In the genomic region with DNA sequence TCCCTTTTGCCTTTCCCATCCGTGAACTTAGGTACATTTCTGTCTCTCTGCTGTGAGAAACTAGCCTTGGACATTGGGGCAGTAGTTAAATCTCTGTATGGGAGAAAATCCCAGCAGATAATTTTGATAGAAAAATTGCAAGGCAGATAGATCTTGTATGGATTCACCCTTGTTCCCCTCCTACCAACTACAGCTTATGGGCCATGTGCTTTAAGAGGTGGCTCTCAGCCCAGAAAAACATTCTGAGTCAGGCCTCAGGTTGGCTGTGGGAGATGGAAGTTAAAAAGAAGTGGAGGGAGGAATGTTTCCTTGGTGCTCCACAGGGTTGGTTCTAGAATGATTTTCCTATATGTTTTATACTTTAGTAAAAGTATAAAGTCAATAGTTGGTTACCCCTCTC, we compare ENCODE assay signal across 17 cellular contexts. TPM values are rescaled to one million over a fixed set of nuclear protein-coding genes. Genes with fewer than 3 reads are reported as not detected.
A peak's percentile ranks its signal among the peaks of the same experiment; 100 is the strongest.
DNase-seq lines count a peak whose midpoint lies in the region; ATAC-seq and TF ChIP-seq lines count a peak whose summit lies in the region.
"Had no signal": no experiment of that assay in that cellular context is flagged by ENCODE, and none has a peak within 500 bp of the region (broad histone marks: within the 10 kb centered on the region; RNA-seq: fewer than 3 reads in every experiment).

No MANE protein-coding gene starts in this region.

- intact Hi-C loops in MCF 10A (cut with micrococcal nuclease), result loop anchor here (1.0 to 10.0 kb wide), 3 partner anchors 12 to 154 kb away; no protein-coding TSS in a partner anchor
- intact Hi-C loops in breast epithelium (cut with DNase I; ENCODE audit: low total_unique reads), result no loop called here
- intact Hi-C loops in ascending aorta (cut with DNase I), result loop anchor here (5.0 kb wide), 3 partner anchors 139 to 191 kb away; a partner anchor contains a TSS
- intact Hi-C loops in activated T-helper 1 cell treated with anti-CD3 and anti-CD28 coated beads, Interleukin-12 subunit alpha, Interleukin-12 subunit beta, Interleukin-2, Interleukin-4 antibody, amounts not matched to agents 30 ng/mL and 10 ng/mL and 1 ng/mL, durations not matched to agents 14 hours and 24 hours and 36 hours (cut with micrococcal nuclease), result loop anchor here (5.0 to 10.0 kb wide), 3 partner anchors 319 to 1214 kb away; a partner anchor contains a TSS

- no peak overlapping the region for H3K27ac ChIP-seq in breast epithelium
- H3K27ac ChIP-seq in ascending aorta, result peak overlapping the region; percentile 89 to 98

- H3K27me3 ChIP-seq in breast epithelium (no peaks in the 10 kb centered on the region), ascending aorta (no peaks in the 10 kb centered on the region)
- H3K27me3 ChIP-seq: upper lobe of left lung had no signal

- H3K4me3 Mint-ChIP-seq in MCF 10A (ENCODE audit: unreplicated experiment) (peak overlapping the region; percentile 36), type B pancreatic cell (peak overlapping the region; percentile 40)
- no peak overlapping the region for H3K4me3 Mint-ChIP-seq in activated T-helper 1 cell treated with anti-CD3 and anti-CD28 coated beads, Interleukin-12 subunit alpha, Interleukin-12 subunit beta, Interleukin-2, Interleukin-4 antibody, amounts not matched to agents 30 ng/mL and 10 ng/mL and 1 ng/mL, durations not matched to agents 14 hours and 24 hours and 36 hours

- H3K27me3 Mint-ChIP-seq in MCF 10A (ENCODE audit: insufficient read depth, unreplicated experiment), result no peaks in the 10 kb centered on the region
- no peaks in the 10 kb centered on the region for H3K27me3 Mint-ChIP-seq in type B pancreatic cell
- peaks cover 3% of the 10 kb centered on the region for H3K27me3 Mint-ChIP-seq in activated T-helper 1 cell treated with anti-CD3 and anti-CD28 coated beads, Interleukin-12 subunit alpha, Interleukin-12 subunit beta, Interleukin-2, Interleukin-4 antibody, amounts not matched to agents 30 ng/mL and 10 ng/mL and 1 ng/mL, durations not matched to agents 14 hours and 24 hours and 36 hours (ENCODE audit: insufficient read depth)

- peaks cover 0 to 3% of the 10 kb centered on the region in 2 donors for H3K4me1 ChIP-seq in breast epithelium
- peaks cover 4 to 31% of the 10 kb centered on the region in 2 donors for H3K4me1 ChIP-seq in ascending aorta

- H3K27ac Mint-ChIP-seq in MCF 10A (ENCODE audit: low read depth, unreplicated experiment) (peak overlapping the region; percentile 71), type B pancreatic cell (no peak overlapping the region)
- no peak overlapping the region for H3K27ac Mint-ChIP-seq in activated T-helper 1 cell treated with anti-CD3 and anti-CD28 coated beads, Interleukin-12 subunit alpha, Interleukin-12 subunit beta, Interleukin-2, Interleukin-4 antibody, amounts not matched to agents 30 ng/mL and 10 ng/mL and 1 ng/mL, durations not matched to agents 14 hours and 24 hours and 36 hours

- H3K4me3 ChIP-seq in breast epithelium, result no peak overlapping the region
- H3K4me3 ChIP-seq in ascending aorta, result no peak overlapping the region
- H3K4me3 ChIP-seq in fibroblast of villous mesenchyme (ENCODE audit: low read depth, low read length), result no peak overlapping the region
- H3K4me3 ChIP-seq: upper lobe of left lung had no signal

- H3K9me3 ChIP-seq in breast epithelium (no peaks in the 10 kb centered on the region), ascending aorta (no peaks in the 10 kb centered on the region)
- H3K9me3 ChIP-seq: upper lobe of left lung had no signal

- peaks cover 41% of the 10 kb centered on the region for H3K36me3 Mint-ChIP-seq in MCF 10A (ENCODE audit: insufficient read depth, unreplicated experiment)
- peaks cover 28% of the 10 kb centered on the region for H3K36me3 Mint-ChIP-seq in type B pancreatic cell
- peaks cover 16% of the 10 kb centered on the region for H3K36me3 Mint-ChIP-seq in activated T-helper 1 cell treated with anti-CD3 and anti-CD28 coated beads, Interleukin-12 subunit alpha, Interleukin-12 subunit beta, Interleukin-2, Interleukin-4 antibody, amounts not matched to agents 30 ng/mL and 10 ng/mL and 1 ng/mL, durations not matched to agents 14 hours and 24 hours and 36 hours (ENCODE audit: low read depth)

- peaks cover 9% of the 10 kb centered on the region for H3K9me3 Mint-ChIP-seq in MCF 10A (ENCODE audit: unreplicated experiment)
- H3K9me3 Mint-ChIP-seq in type B pancreatic cell, result peaks cover 12% of the 10 kb centered on the region
- H3K9me3 Mint-ChIP-seq in activated T-helper 1 cell treated with anti-CD3 and anti-CD28 coated beads, Interleukin-12 subunit alpha, Interleukin-12 subunit beta, Interleukin-2, Interleukin-4 antibody, amounts not matched to agents 30 ng/mL and 10 ng/mL and 1 ng/mL, durations not matched to agents 14 hours and 24 hours and 36 hours, result peaks cover 7% of the 10 kb centered on the region

- no TSS peak for BruUV-seq in MCF 10A (replicated peaks; lab: Mats Ljungman, UMichigan)

- POLR2A ChIA-PET in MCF 10A (lab: Yijun Ruan, JAX), result interaction anchor here (0.6 to 9.3 kb wide), 16 partner anchors 14 to 318 kb away, joined by 3 to 395 read pairs (median 4); a partner anchor contains a TSS

- H3K4me1 Mint-ChIP-seq in MCF 10A (ENCODE audit: insufficient read depth, unreplicated experiment) (peaks cover 51% of the 10 kb centered on the region), type B pancreatic cell (ENCODE audit: unreplicated experiment) (peaks cover 27% of the 10 kb centered on the region)
- H3K4me1 Mint-ChIP-seq in activated T-helper 1 cell treated with anti-CD3 and anti-CD28 coated beads, Interleukin-12 subunit alpha, Interleukin-12 subunit beta, Interleukin-2, Interleukin-4 antibody, amounts not matched to agents 30 ng/mL and 10 ng/mL and 1 ng/mL, durations not matched to agents 14 hours and 24 hours and 36 hours (ENCODE audit: low read depth), result peaks cover 48% of the 10 kb centered on the region

- H3K36me3 ChIP-seq in breast epithelium (no peaks in the 10 kb centered on the region), ascending aorta (peaks cover 19 to 28% of the 10 kb centered on the region in 2 donors)

- DNase-seq in MCF 10A (ENCODE audit: unreplicated experiment) (peak; percentile 80), breast epithelium (ENCODE audit: low spot score in 2 of 2) (no peak), ascending aorta (ENCODE audit: low spot score in 2 of 2) (no peak), fibroblast of villous mesenchyme (ENCODE audit: low read depth) (peak; percentile 20), type B pancreatic cell (ENCODE audit: extremely low spot score, unreplicated experiment) (no peak), NCI-H146 (lab: John Stamatoyannopoulos, UW) (no peak)
- DNase-seq in activated T-helper 1 cell treated with anti-CD3 and anti-CD28 coated beads, Interleukin-12 subunit alpha, Interleukin-12 subunit beta, Interleukin-2, Interleukin-4 antibody, amounts not matched to agents 30 ng/mL and 10 ng/mL and 1 ng/mL, durations not matched to agents 14 hours and 24 hours and 36 hours (ENCODE audit: low spot score), result no peak
- DNase-seq: ACHN; activated CD4-positive, alpha-beta T cell treated with anti-CD3 and anti-CD28 coated beads, Interleukin-2, amount 50 U/mL, for 4 hours; activated effector memory CD4-positive, alpha-beta T cell treated with anti-CD3 and anti-CD28 coated beads, Interleukin-2, amount 50 U/mL, for 16 hours; DMS79; left ventricle myocardium superior; NCI-H2227 treated with DMSO at 0.1 percent for 48 hours; T-helper 9 cell; upper lobe of left lung had no signal

- TF ChIP-seq POLR2A in breast epithelium (IDR thresholded peaks at IDR 0.05), result no peak

- CTCF ChIA-PET in MCF 10A (lab: Yijun Ruan, JAX), result interaction anchor here (0.6 to 8.0 kb wide), 23 partner anchors 14 to 259 kb away, joined by 3 to 323 read pairs (median 6); a partner anchor contains a TSS

- ATAC-seq in HG02623 (IDR thresholded peaks at IDR 0.05; ENCODE audit: unreplicated experiment), result no peak
- ATAC-seq: left ventricle myocardium superior, Panc1 had no signal

- TF ChIP-seq CTCF in MCF 10A (IDR thresholded peaks at IDR 0.05; ENCODE audit: unreplicated experiment), result no peak
- TF ChIP-seq CTCF in breast epithelium (IDR thresholded peaks at IDR 0.05), result no peak
- no peak for TF ChIP-seq CTCF in ascending aorta (IDR thresholded peaks at IDR 0.05)
- no peak for TF ChIP-seq CTCF in fibroblast of villous mesenchyme (IDR thresholded peaks at IDR 0.05; ENCODE audit: insufficient read depth, low read depth, low read length)
- TF ChIP-seq CTCF in type B pancreatic cell (conservative IDR thresholded peaks at IDR 0.05), result no peak

RNA-seq across cellular contexts. Expression of a gene that starts 1.4 kb away (rescaled TPM):
- total RNA-seq in MCF 10A (2022) (57.8 and 59.0 TPM in 2 replicates), breast epithelium (10 to 100 TPM; 61.3 to 85.0 (median 66.5) TPM), ascending aorta (33.4 TPM), fibroblast of villous mesenchyme (45.1 and 51.4 TPM in 2 replicates), type B pancreatic cell (ENCODE audit: low replicate concordance) (88.8 and 97.7 TPM in 2 replicates)
- 55.0 and 59.3 TPM in 2 replicates for total RNA-seq in activated T-helper 1 cell treated with anti-CD3 and anti-CD28 coated beads, Interleukin-12 subunit alpha, Interleukin-12 subunit beta, Interleukin-2, Interleukin-4 antibody, amounts not matched to agents 30 ng/mL and 10 ng/mL and 1 ng/mL, durations not matched to agents 14 hours and 24 hours and 36 hours

RNA-seq across cellular contexts. Expression of a gene that starts 13.0 kb away (rescaled TPM):
- total RNA-seq in MCF 10A (2022) (37.2 and 38.9 TPM in 2 replicates), breast epithelium (10 to 100 TPM; 16.6 to 31.0 (median 23.3) TPM), ascending aorta (40.0 TPM), fibroblast of villous mesenchyme (34.1 and 46.6 TPM in 2 replicates), type B pancreatic cell (ENCODE audit: low replicate concordance) (48.2 and 56.4 TPM in 2 replicates)
- 27.0 and 29.2 TPM in 2 replicates for total RNA-seq in activated T-helper 1 cell treated with anti-CD3 and anti-CD28 coated beads, Interleukin-12 subunit alpha, Interleukin-12 subunit beta, Interleukin-2, Interleukin-4 antibody, amounts not matched to agents 30 ng/mL and 10 ng/mL and 1 ng/mL, durations not matched to agents 14 hours and 24 hours and 36 hours

RNA-seq across cellular contexts. Expression of a gene that starts 19.5 kb away (rescaled TPM):
- total RNA-seq in MCF 10A (2022) (10.8 and 12.2 TPM in 2 replicates), breast epithelium (under 1 TPM in 1 of 3 donors, not detected in 2; 0.64 TPM), ascending aorta (not detected), fibroblast of villous mesenchyme (4.8 and 6.9 TPM in 2 replicates), type B pancreatic cell (ENCODE audit: low replicate concordance) (4.1 and 17.2 TPM in 2 replicates)
- 5.3 and 5.6 TPM in 2 replicates for total RNA-seq in activated T-helper 1 cell treated with anti-CD3 and anti-CD28 coated beads, Interleukin-12 subunit alpha, Interleukin-12 subunit beta, Interleukin-2, Interleukin-4 antibody, amounts not matched to agents 30 ng/mL and 10 ng/mL and 1 ng/mL, durations not matched to agents 14 hours and 24 hours and 36 hours
- total RNA-seq: left ventricle myocardium superior had no signal

Comparison
In these comparisons a context has a peak if more than half of its experiments do, and no peak if none do; other contexts are left out.
1. DNase-seq: peak in MCF 10A (single experiment) and fibroblast of villous mesenchyme (single experiment); none in breast epithelium (0 of 2), ascending aorta (0 of 2), type B pancreatic cell (single experiment), NCI-H146 (single experiment) and activated T-helper 1 cell treated with anti-CD3 and anti-CD28 coated beads, Interleukin-12 subunit alpha, Interleukin-12 subunit beta, Interleukin-2, Interleukin-4 antibody, amounts not matched to agents 30 ng/mL and 10 ng/mL and 1 ng/mL, durations not matched to agents 14 hours and 24 hours and 36 hours (single experiment).
2. H3K27ac ChIP-seq: peak in ascending aorta (2 of 2); none in breast epithelium (0 of 2).